ENCODE assay signal across 32 cellular contexts in genomic region chr16:26395700-26396099, GRCh38.
"Had no signal": no experiment of that assay in that cellular context is flagged by ENCODE, and none has a peak within 500 bp of the region (broad histone marks: within the 10 kb centered on the region; RNA-seq: fewer than 3 reads in every experiment).

No MANE protein-coding gene starts in this region.

- H3K27ac ChIP-seq: ascending aorta, cardiac muscle cell, VCaP had no signal

- ATAC-seq: activated CD8-positive, alpha-beta T cell treated with anti-CD3 and anti-CD28 coated beads for 36 hours had no signal

- H3K36me3 Mint-ChIP-seq: activated CD4-positive, alpha-beta memory T cell treated with anti-CD3 and anti-CD28 coated beads for 36 hours; activated naive CD4-positive, alpha-beta T cell treated with anti-CD3 and anti-CD28 coated beads, Interleukin-2, amount 10 ng/mL, durations not matched to agents 7 days and 5 days; activated naive CD4-positive, alpha-beta T cell treated with anti-CD3 and anti-CD28 coated beads, Interleukin-2, amount 50 U/mL, for 24 hours; activated naive CD8-positive, alpha-beta T cell; brain had no signal

- H3K27ac Mint-ChIP-seq: activated B cell treated with CpG ODN at 0.5 μM for 24 hours; activated CD4-positive, alpha-beta memory T cell treated with anti-CD3 and anti-CD28 coated beads for 36 hours; activated CD4-positive, alpha-beta T cell treated with anti-CD3 and anti-CD28 coated beads, Interleukin-2, amount 10 ng/mL, durations not matched to agents 7 days and 5 days; activated CD8-positive, alpha-beta T cell treated with anti-CD3 and anti-CD28 coated beads for 36 hours; activated naive CD4-positive, alpha-beta T cell treated with anti-CD3 and anti-CD28 coated beads, Interleukin-2, amount 10 ng/mL, durations not matched to agents 7 days and 5 days; activated naive CD4-positive, alpha-beta T cell treated with anti-CD3 and anti-CD28 coated beads, Interleukin-2, amount 50 U/mL, for 24 hours; activated naive CD8-positive, alpha-beta T cell; activated T-helper 2 cell treated with anti-CD3 and anti-CD28 coated beads, Interferon-gamma antibody, Interleukin-2, Interleukin-4, amounts not matched to agents 10 μg/mL and 5 μg/mL and 100 μg/mL, durations not matched to agents 14 hours and 24 hours and 36 hours; brain; T-helper 1 cell treated with Interleukin-12 subunit alpha and Interleukin-12 subunit beta and Interleukin-4 antibody, amounts not matched to agents 30 μg/mL and 1 μg/mL, for 36 hours; T-helper 2 cell treated with Interferon-gamma antibody and Interleukin-4, amounts not matched to agents 5 μg/mL and 100 μg/mL, for 36 hours had no signal

- H3K9me3 ChIP-seq: ascending aorta had no signal

- H3K4me3 Mint-ChIP-seq: activated B cell treated with CpG ODN at 0.5 μM for 24 hours; activated CD4-positive, alpha-beta memory T cell treated with anti-CD3 and anti-CD28 coated beads for 36 hours; activated CD4-positive, alpha-beta T cell treated with anti-CD3 and anti-CD28 coated beads, Interleukin-2, amount 10 ng/mL, durations not matched to agents 7 days and 5 days; activated CD8-positive, alpha-beta T cell treated with anti-CD3 and anti-CD28 coated beads for 36 hours; activated naive CD4-positive, alpha-beta T cell treated with anti-CD3 and anti-CD28 coated beads, Interleukin-2, amount 10 ng/mL, durations not matched to agents 7 days and 5 days; activated naive CD4-positive, alpha-beta T cell treated with anti-CD3 and anti-CD28 coated beads, Interleukin-2, amount 50 U/mL, for 24 hours; activated naive CD8-positive, alpha-beta T cell; brain; central memory CD8-positive, alpha-beta T cell; T-helper 1 cell treated with Interleukin-12 subunit alpha and Interleukin-12 subunit beta and Interleukin-4 antibody, amounts not matched to agents 30 μg/mL and 1 μg/mL, for 36 hours; T-helper 2 cell treated with Interferon-gamma antibody and Interleukin-4, amounts not matched to agents 5 μg/mL and 100 μg/mL, for 36 hours had no signal

- H3K27me3 Mint-ChIP-seq: activated B cell treated with CpG ODN at 0.5 μM for 24 hours had no signal

- H3K9me3 Mint-ChIP-seq: activated CD4-positive, alpha-beta memory T cell treated with anti-CD3 and anti-CD28 coated beads for 36 hours; activated CD4-positive, alpha-beta T cell treated with anti-CD3 and anti-CD28 coated beads, Interleukin-2, amount 10 ng/mL, durations not matched to agents 7 days and 5 days; activated naive CD4-positive, alpha-beta T cell treated with anti-CD3 and anti-CD28 coated beads, Interleukin-2, amount 10 ng/mL, durations not matched to agents 7 days and 5 days; activated T-helper 2 cell treated with anti-CD3 and anti-CD28 coated beads, Interferon-gamma antibody, Interleukin-2, Interleukin-4, amounts not matched to agents 10 μg/mL and 5 μg/mL and 100 μg/mL, durations not matched to agents 14 hours and 24 hours and 36 hours; T-helper 1 cell treated with Interleukin-12 subunit alpha and Interleukin-12 subunit beta and Interleukin-4 antibody, amounts not matched to agents 30 μg/mL and 1 μg/mL, for 36 hours; T-helper 2 cell treated with Interferon-gamma antibody and Interleukin-4, amounts not matched to agents 5 μg/mL and 100 μg/mL, for 36 hours had no signal

- FAIRE-seq: bronchial epithelial cell, TTC549 had no signal

- H3K4me1 Mint-ChIP-seq: activated B cell treated with CpG ODN at 0.5 μM for 24 hours; activated CD4-positive, alpha-beta T cell treated with anti-CD3 and anti-CD28 coated beads, Interleukin-2, amount 10 ng/mL, durations not matched to agents 7 days and 5 days; activated naive CD4-positive, alpha-beta T cell treated with anti-CD3 and anti-CD28 coated beads, Interleukin-2, amount 10 ng/mL, durations not matched to agents 7 days and 5 days; activated naive CD4-positive, alpha-beta T cell treated with anti-CD3 and anti-CD28 coated beads, Interleukin-2, amount 50 U/mL, for 24 hours; brain; central memory CD8-positive, alpha-beta T cell had no signal

- H3K4me3 ChIP-seq: ascending aorta, cardiac muscle cell had no signal

- H3K27me3 ChIP-seq: ascending aorta, cardiac muscle cell had no signal

- H3K36me3 ChIP-seq: ascending aorta, cardiac muscle cell had no signal

- DNase-seq: activated B cell treated with CpG ODN at 0.5 μM for 24 hours; activated CD4-positive, alpha-beta memory T cell treated with anti-CD3 and anti-CD28 coated beads for 36 hours; activated CD4-positive, alpha-beta T cell treated with anti-CD3 and anti-CD28 coated beads for 4 hours; activated CD4-positive, alpha-beta T cell treated with anti-CD3 and anti-CD28 coated beads, Interleukin-2, amount 10 ng/mL, durations not matched to agents 7 days and 5 days; activated CD4-positive, alpha-beta T cell treated with anti-CD3 and anti-CD28 coated beads, Interleukin-2, amount 50 U/mL, for 4 hours; activated CD4-positive, CD25-positive, alpha-beta regulatory T cell treated with anti-CD3 and anti-CD28 coated beads, Interleukin-2, amount 50 U/mL, for 72 hours; activated CD8-positive, alpha-beta memory T cell treated with anti-CD3 and anti-CD28 coated beads, Interleukin-2, amount 50 U/mL, for 4 hours; activated CD8-positive, alpha-beta T cell treated with anti-CD3 and anti-CD28 coated beads for 36 hours; activated effector memory CD4-positive, alpha-beta T cell treated with Interleukin-2 at 50 U/mL for 16 hours; activated gamma-delta T cell; activated naive CD4-positive, alpha-beta T cell treated with anti-CD3 and anti-CD28 coated beads, Interleukin-2, amount 10 ng/mL, durations not matched to agents 7 days and 5 days; activated naive CD4-positive, alpha-beta T cell treated with Interleukin-2 at 50 U/mL for 16 hours; activated T-cell treated with anti-CD3 and anti-CD28 coated beads for 4 hours; activated T-cell treated with anti-CD3 and anti-CD28 coated beads, Interleukin-2, amount 50 U/mL, for 1 hour; activated T-cell treated with anti-CD3 and anti-CD28 coated beads, Interleukin-2, amount 50 U/mL, for 48 hours; amygdala; cerebellar nuclear complex; T-helper 1 cell; T-helper 2 cell; T-helper 9 cell had no signal

- H3K4me1 ChIP-seq: ascending aorta had no signal
